ENCODE assay signal across 12 cellular contexts in the genomic region with DNA sequence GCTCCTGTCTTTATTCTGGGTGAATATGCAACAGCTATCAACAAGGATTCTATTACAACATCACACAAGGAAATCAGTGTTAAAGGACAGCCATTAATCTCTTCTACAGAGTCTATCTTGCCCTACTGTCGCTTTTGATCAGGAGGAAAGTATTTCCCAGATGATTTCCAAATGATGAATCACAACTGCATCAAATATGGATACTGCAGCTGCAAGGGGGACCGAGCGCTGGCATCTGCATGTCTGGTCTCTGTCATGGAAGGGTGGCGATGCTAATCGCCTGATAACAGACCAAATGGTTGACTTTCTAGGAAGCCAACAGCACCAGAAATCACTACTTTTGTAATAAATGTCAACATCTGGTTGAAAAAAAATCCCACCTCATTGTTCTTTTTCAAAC. TPM values are rescaled to one million over a fixed set of nuclear protein-coding genes. Genes with fewer than 3 reads are reported as not detected.
"Had no signal": no experiment of that assay in that cellular context is flagged by ENCODE, and none has a peak within 500 bp of the region (broad histone marks: within the 10 kb centered on the region; RNA-seq: fewer than 3 reads in every experiment).

No MANE protein-coding gene starts in this region.

- DNase-seq: GM23248, GOT3, H7, H9, HCEC 1CT, HFFc6 had no signal

- H2AFZ ChIP-seq: GM23248, GM23338 had no signal

- ATAC-seq: GM23338, HCT116 had no signal

- H3K9me3 ChIP-seq: HAP-1 had no signal

- H3K36me3 ChIP-seq: HAP-1 had no signal

- H3K4me3 ChIP-seq: GM23248, GM23338, HAP-1 had no signal

- H3K4me1 ChIP-seq: HAP-1 had no signal

- FAIRE-seq: H1, H54 had no signal

- H3K4me2 ChIP-seq: GM23338 had no signal

- H3K9ac ChIP-seq: GM23248 had no signal

- H3K27ac ChIP-seq: GM23248 had no signal

RNA-seq across cellular contexts. Expression of gene OR6B3, which starts 21.2 kb away (rescaled TPM):
- total RNA-seq: GM23248, GM23338, H1, H4, H7, H9, HFFc6 had no signal
- polyA plus RNA-seq: GM23248, GM23338, H1 had no signal

RNA-seq across cellular contexts. Expression of gene OR6B2, which starts 44.3 kb away (rescaled TPM):
- total RNA-seq: GM23248, GM23338, H1, H4, H7, H9, HFFc6 had no signal
- polyA plus RNA-seq: GM23248, GM23338, H1 had no signal
